ENCODE assay signal across 18 cellular contexts in genomic region chr6:17476506-17476905, GRCh38.
"Had no signal": no experiment of that assay in that cellular context is flagged by ENCODE, and none has a peak within 500 bp of the region (broad histone marks: within the 10 kb centered on the region; RNA-seq: fewer than 3 reads in every experiment).

No MANE protein-coding gene starts in this region.

- H3K4me3 ChIP-seq: adrenal gland, hepatocyte, lower lobe of right lung, prostate gland, right lobe of liver, stomach, thoracic aorta, upper lobe of right lung had no signal

- ATAC-seq: activated CD4-positive, alpha-beta T cell treated with anti-CD3 and anti-CD28 coated beads for 36 hours; activated naive CD4-positive, alpha-beta T cell treated with anti-CD3 and anti-CD28 coated beads, Interleukin-2, amount 50 U/mL, for 72 hours; left cardiac atrium; lower lobe of right lung; right lobe of liver; stimulated activated effector memory CD8-positive, alpha-beta T cell treated with anti-CD3 and anti-CD28 coated beads, Interleukin-12 subunit alpha, Interleukin-12 subunit beta, amount 100 ng/mL, for 72 hours; upper lobe of right lung; WTC11 had no signal

- DNase-seq: activated CD4-positive, alpha-beta T cell treated with anti-CD3 and anti-CD28 coated beads for 36 hours; activated CD4-positive, alpha-beta T cell treated with anti-CD3 and anti-CD28 coated beads, Interleukin-2, amount 50 U/mL, for 48 hours; activated gamma-delta T cell treated with Interleukin-2 at 50 U/mL for 16 hours; adrenal gland; dermis blood vessel endothelial cell; effector memory CD4-positive, alpha-beta T cell; left cardiac atrium; lower lobe of right lung; right lobe of liver; stimulated activated CD4-positive, alpha-beta T cell treated with anti-CD3 and anti-CD28 coated beads, Interleukin-4, amount 100 ng/mL, for 24 hours; stomach; upper lobe of right lung had no signal

- H3K27me3 ChIP-seq: adrenal gland, hepatocyte, right lobe of liver, stomach, upper lobe of right lung had no signal

- H3K4me1 ChIP-seq: lower lobe of right lung, prostate gland had no signal

- H3K27ac ChIP-seq: adrenal gland, hepatocyte, lower lobe of right lung, prostate gland, right lobe of liver, thoracic aorta, upper lobe of right lung had no signal

- H3K9me3 ChIP-seq: adrenal gland, lower lobe of right lung, prostate gland, right lobe of liver, stomach, thoracic aorta, upper lobe of right lung had no signal

- H3K36me3 ChIP-seq: adrenal gland, lower lobe of right lung, prostate gland, right lobe of liver, stomach, thoracic aorta, upper lobe of right lung had no signal
